10 cellular contexts compared by ENCODE assay signal in genomic region chr19:5434970-5435641, GRCh38. TPM values are rescaled to one million over a fixed set of nuclear protein-coding genes. Genes with fewer than 3 reads are reported as not detected.
DNase-seq lines count a peak whose midpoint lies in the region; ATAC-seq and TF ChIP-seq lines count a peak whose summit lies in the region.
"Had no signal": no experiment of that assay in that cellular context is flagged by ENCODE, and none has a peak within 500 bp of the region (broad histone marks: within the 10 kb centered on the region; RNA-seq: fewer than 3 reads in every experiment).

No MANE protein-coding gene starts in this region.

- H3K27me3 Mint-ChIP-seq in activated CD4-positive, alpha-beta T cell treated with anti-CD3 and anti-CD28 coated beads, Interleukin-2, amount 10 ng/mL, durations not matched to agents 7 days and 5 days = peaks cover 13% of the 10 kb centered on the region

- no peaks in the 10 kb centered on the region for H3K9me3 Mint-ChIP-seq in activated CD4-positive, alpha-beta T cell treated with anti-CD3 and anti-CD28 coated beads, Interleukin-2, amount 10 ng/mL, durations not matched to agents 7 days and 5 days
- no peaks in the 10 kb centered on the region for H3K9me3 Mint-ChIP-seq in stimulated activated effector memory CD8-positive, alpha-beta T cell treated with anti-CD3 and anti-CD28 coated beads, Interleukin-12 subunit alpha, Interleukin-12 subunit beta, amount 100 ng/mL, for 72 hours

- CTCF ChIA-PET in activated CD4-positive, alpha-beta T cell treated with anti-CD3 and anti-CD28 coated beads, Interleukin-2, amount 10 ng/mL, durations not matched to agents 7 days and 5 days (lab: Charles Lee) = no interaction called here

- POLR2A ChIA-PET in activated CD4-positive, alpha-beta T cell treated with anti-CD3 and anti-CD28 coated beads, Interleukin-2, amount 10 ng/mL, durations not matched to agents 7 days and 5 days (lab: Charles Lee) = no interaction called here

- no peak overlapping the region for H3K27ac Mint-ChIP-seq in activated CD4-positive, alpha-beta T cell treated with anti-CD3 and anti-CD28 coated beads, Interleukin-2, amount 10 ng/mL, durations not matched to agents 7 days and 5 days
- no peak overlapping the region for H3K27ac Mint-ChIP-seq in stimulated activated effector memory CD8-positive, alpha-beta T cell treated with anti-CD3 and anti-CD28 coated beads, Interleukin-12 subunit alpha, Interleukin-12 subunit beta, amount 100 ng/mL, for 72 hours

- no peaks in the 10 kb centered on the region for H3K4me1 Mint-ChIP-seq in activated CD4-positive, alpha-beta T cell treated with anti-CD3 and anti-CD28 coated beads, Interleukin-2, amount 10 ng/mL, durations not matched to agents 7 days and 5 days
- H3K4me1 Mint-ChIP-seq in stimulated activated effector memory CD8-positive, alpha-beta T cell treated with anti-CD3 and anti-CD28 coated beads, Interleukin-12 subunit alpha, Interleukin-12 subunit beta, amount 100 ng/mL, for 72 hours = peaks cover 18% of the 10 kb centered on the region

- TF ChIP-seq POLR2A in erythroblast (IDR thresholded peaks at IDR 0.05; ENCODE audit: low read length) = no peak

- H3K4me3 Mint-ChIP-seq in activated CD4-positive, alpha-beta T cell treated with anti-CD3 and anti-CD28 coated beads, Interleukin-2, amount 10 ng/mL, durations not matched to agents 7 days and 5 days = no peak overlapping the region
- H3K4me3 Mint-ChIP-seq in stimulated activated effector memory CD8-positive, alpha-beta T cell treated with anti-CD3 and anti-CD28 coated beads, Interleukin-12 subunit alpha, Interleukin-12 subunit beta, amount 100 ng/mL, for 72 hours = no peak overlapping the region

- peak; percentile 97 for ATAC-seq in stimulated activated effector memory CD8-positive, alpha-beta T cell treated with anti-CD3 and anti-CD28 coated beads, Interleukin-12 subunit alpha, Interleukin-12 subunit beta, amount 100 ng/mL, for 72 hours

- DNase-seq in activated CD4-positive, alpha-beta T cell treated with anti-CD3 and anti-CD28 coated beads for 48 hours = peak; percentile 74
- DNase-seq in activated CD4-positive, alpha-beta T cell treated with anti-CD3 and anti-CD28 coated beads, Interleukin-2, amount 10 ng/mL, durations not matched to agents 7 days and 5 days = no peak
- peak; percentile 68 to 74 for DNase-seq in activated T-cell treated with anti-CD3 and anti-CD28 coated beads, Interleukin-2, amount 50 U/mL, for 48 hours
- DNase-seq in kidney glomerular epithelial cell (lab: John Stamatoyannopoulos, UW) (peak; percentile 30), GOT3 (lab: John Stamatoyannopoulos, UW) (no peak), NCI-H2029 treated with DMSO at 0.1 percent for 48 hours (lab: John Stamatoyannopoulos, UW) (no peak), erythroblast (lab: John Stamatoyannopoulos, UW) (no peak)
- DNase-seq in stimulated activated effector memory CD8-positive, alpha-beta T cell treated with anti-CD3 and anti-CD28 coated beads, Interleukin-12 subunit alpha, Interleukin-12 subunit beta, amount 100 ng/mL, for 72 hours (ENCODE audit: low spot score in 2 of 2) = peak in 1 of 2 donors; percentile 50
- DNase-seq: NCI-H345 had no signal

- no peaks in the 10 kb centered on the region for H3K36me3 Mint-ChIP-seq in activated CD4-positive, alpha-beta T cell treated with anti-CD3 and anti-CD28 coated beads, Interleukin-2, amount 10 ng/mL, durations not matched to agents 7 days and 5 days (ENCODE audit: low read depth)
- H3K36me3 Mint-ChIP-seq in stimulated activated effector memory CD8-positive, alpha-beta T cell treated with anti-CD3 and anti-CD28 coated beads, Interleukin-12 subunit alpha, Interleukin-12 subunit beta, amount 100 ng/mL, for 72 hours = no peaks in the 10 kb centered on the region

RNA-seq across cellular contexts. Expression of gene ZNRF4, which starts 20.1 kb away (rescaled TPM):
- total RNA-seq in activated CD4-positive, alpha-beta T cell treated with anti-CD3 and anti-CD28 coated beads, Interleukin-2, amount 10 ng/mL, durations not matched to agents 7 days and 5 days = not detected
- total RNA-seq: mononuclear cell had no signal

Comparison
In these comparisons a context has a peak if more than half of its experiments do, and no peak if none do; other contexts are left out.
1. DNase-seq: peak in activated CD4-positive, alpha-beta T cell treated with anti-CD3 and anti-CD28 coated beads for 48 hours (single experiment), activated T-cell treated with anti-CD3 and anti-CD28 coated beads, Interleukin-2, amount 50 U/mL, for 48 hours (2 of 2) and kidney glomerular epithelial cell (single experiment); none in activated CD4-positive, alpha-beta T cell treated with anti-CD3 and anti-CD28 coated beads, Interleukin-2, amount 10 ng/mL, durations not matched to agents 7 days and 5 days (single experiment), GOT3 (single experiment), NCI-H2029 treated with DMSO at 0.1 percent for 48 hours (single experiment) and erythroblast (0 of 2).